Comparison of ENCODE assay signal across 1 cellular context in the genomic region with DNA sequence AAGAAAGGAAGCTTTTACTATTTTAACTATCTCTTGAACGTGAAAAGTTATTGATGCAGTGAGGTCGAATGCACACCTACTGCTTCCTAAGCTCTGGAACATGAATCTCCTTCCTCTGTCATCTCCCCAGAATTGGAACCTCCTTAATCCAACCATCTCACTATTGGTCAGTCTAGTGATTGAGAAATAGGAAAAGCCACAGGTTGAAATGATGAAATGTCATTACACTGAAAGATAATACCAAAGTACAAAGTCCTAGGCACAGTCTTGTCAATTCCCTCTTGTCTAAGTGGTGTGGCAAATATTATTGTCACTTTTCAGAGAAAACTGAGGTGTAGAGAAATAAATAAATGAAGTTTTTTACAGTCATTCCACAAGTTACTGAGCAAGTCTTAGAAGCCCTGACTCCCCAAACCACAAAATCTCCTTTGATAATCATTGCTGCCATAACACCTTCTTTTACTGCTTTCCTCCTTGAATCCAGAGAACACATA.
A peak's percentile ranks its signal among the peaks of the same experiment; 100 is the strongest.
TF ChIP-seq lines count a peak whose summit lies in the region.

No MANE protein-coding gene starts in this region.

TF ChIP-seq in HepG2, 621 proteins besides CTCF, POLR2A, EP300 and RAD21 (continued from another document and continues in another):
- TF ChIP-seq, protein P1, sequence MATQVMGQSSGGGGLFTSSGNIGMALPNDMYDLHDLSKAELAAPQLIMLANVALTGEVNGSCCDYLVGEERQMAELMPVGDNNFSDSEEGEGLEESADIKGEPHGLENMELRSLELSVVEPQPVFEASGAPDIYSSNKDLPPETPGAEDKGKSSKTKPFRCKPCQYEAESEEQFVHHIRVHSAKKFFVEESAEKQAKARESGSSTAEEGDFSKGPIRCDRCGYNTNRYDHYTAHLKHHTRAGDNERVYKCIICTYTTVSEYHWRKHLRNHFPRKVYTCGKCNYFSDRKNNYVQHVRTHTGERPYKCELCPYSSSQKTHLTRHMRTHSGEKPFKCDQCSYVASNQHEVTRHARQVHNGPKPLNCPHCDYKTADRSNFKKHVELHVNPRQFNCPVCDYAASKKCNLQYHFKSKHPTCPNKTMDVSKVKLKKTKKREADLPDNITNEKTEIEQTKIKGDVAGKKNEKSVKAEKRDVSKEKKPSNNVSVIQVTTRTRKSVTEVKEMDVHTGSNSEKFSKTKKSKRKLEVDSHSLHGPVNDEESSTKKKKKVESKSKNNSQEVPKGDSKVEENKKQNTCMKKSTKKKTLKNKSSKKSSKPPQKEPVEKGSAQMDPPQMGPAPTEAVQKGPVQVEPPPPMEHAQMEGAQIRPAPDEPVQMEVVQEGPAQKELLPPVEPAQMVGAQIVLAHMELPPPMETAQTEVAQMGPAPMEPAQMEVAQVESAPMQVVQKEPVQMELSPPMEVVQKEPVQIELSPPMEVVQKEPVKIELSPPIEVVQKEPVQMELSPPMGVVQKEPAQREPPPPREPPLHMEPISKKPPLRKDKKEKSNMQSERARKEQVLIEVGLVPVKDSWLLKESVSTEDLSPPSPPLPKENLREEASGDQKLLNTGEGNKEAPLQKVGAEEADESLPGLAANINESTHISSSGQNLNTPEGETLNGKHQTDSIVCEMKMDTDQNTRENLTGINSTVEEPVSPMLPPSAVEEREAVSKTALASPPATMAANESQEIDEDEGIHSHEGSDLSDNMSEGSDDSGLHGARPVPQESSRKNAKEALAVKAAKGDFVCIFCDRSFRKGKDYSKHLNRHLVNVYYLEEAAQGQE (IDR thresholded peaks at IDR 0.05; ENCODE audit: borderline replicate concordance in 1 of 2, low read depth in 1 of 2, low read length in 2 of 2) = no peak
- TF ChIP-seq ZNF609 (CRISPR knock-in tag; IDR thresholded peaks at IDR 0.05; ENCODE audit: borderline replicate concordance) = peak; percentile 46; the same call in 1 of the 2 replicates
- TF ChIP-seq KLF6 (CRISPR knock-in tag; IDR thresholded peaks at IDR 0.05) = 0 out of 2 replicates have a peak, but pooled peaks have one; percentile 64
- TF ChIP-seq KDM6A (CRISPR knock-in tag; IDR thresholded peaks at IDR 0.05; ENCODE audit: low read depth) = peak; percentile 34; the same call in 1 of the 2 replicates
- TF ChIP-seq SMAD3 (CRISPR knock-in tag; IDR thresholded peaks at IDR 0.05) = peak; percentile 89; the same call in 1 of the 2 replicates
- TF ChIP-seq MAFF (IDR thresholded peaks at IDR 0.05; ENCODE audit: low read depth, low read length) = no peak
- peak; percentile 73 for TF ChIP-seq SAP130 (CRISPR knock-in tag; IDR thresholded peaks at IDR 0.05; ENCODE audit: low read depth)
- no peak for TF ChIP-seq TFDP1 (CRISPR knock-in tag; IDR thresholded peaks at IDR 0.05; ENCODE audit: borderline replicate concordance)
- no peak for TF ChIP-seq ZBTB7A (CRISPR knock-in tag; IDR thresholded peaks at IDR 0.05)
- TF ChIP-seq THAP11 (CRISPR knock-in tag; IDR thresholded peaks at IDR 0.05) = peak; percentile 39; the same call in 1 of the 2 replicates
- TF ChIP-seq, protein P2, sequence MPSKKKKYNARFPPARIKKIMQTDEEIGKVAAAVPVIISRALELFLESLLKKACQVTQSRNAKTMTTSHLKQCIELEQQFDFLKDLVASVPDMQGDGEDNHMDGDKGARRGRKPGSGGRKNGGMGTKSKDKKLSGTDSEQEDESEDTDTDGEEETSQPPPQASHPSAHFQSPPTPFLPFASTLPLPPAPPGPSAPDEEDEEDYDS (CRISPR knock-in tag; IDR thresholded peaks at IDR 0.05) = 0 out of 2 replicates have a peak, but pooled peaks have one; percentile 42
- no peak for TF ChIP-seq SOX13 (IDR thresholded peaks at IDR 0.05)
- TF ChIP-seq SOX13 (CRISPR knock-in tag; conservative IDR thresholded peaks at IDR 0.05 in 1 of 2, IDR thresholded peaks at IDR 0.05 in 1 of 2) = peak in 1 of 2 experiments; percentile 86; a peak in 2 of 4 replicates
- no peak for TF ChIP-seq ZNF451 (CRISPR knock-in tag; IDR thresholded peaks at IDR 0.05)
- TF ChIP-seq ZNF17 (CRISPR knock-in tag; IDR thresholded peaks at IDR 0.05) = no peak
- peak; percentile 58 for TF ChIP-seq RXRB (CRISPR knock-in tag; IDR thresholded peaks at IDR 0.05; ENCODE audit: borderline replicate concordance)
- TF ChIP-seq, protein P3, sequence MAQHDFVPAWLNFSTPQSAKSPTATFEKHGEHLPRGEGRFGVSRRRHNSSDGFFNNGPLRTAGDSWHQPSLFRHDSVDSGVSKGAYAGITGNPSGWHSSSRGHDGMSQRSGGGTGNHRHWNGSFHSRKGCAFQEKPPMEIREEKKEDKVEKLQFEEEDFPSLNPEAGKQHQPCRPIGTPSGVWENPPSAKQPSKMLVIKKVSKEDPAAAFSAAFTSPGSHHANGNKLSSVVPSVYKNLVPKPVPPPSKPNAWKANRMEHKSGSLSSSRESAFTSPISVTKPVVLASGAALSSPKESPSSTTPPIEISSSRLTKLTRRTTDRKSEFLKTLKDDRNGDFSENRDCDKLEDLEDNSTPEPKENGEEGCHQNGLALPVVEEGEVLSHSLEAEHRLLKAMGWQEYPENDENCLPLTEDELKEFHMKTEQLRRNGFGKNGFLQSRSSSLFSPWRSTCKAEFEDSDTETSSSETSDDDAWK (CRISPR knock-in tag; IDR thresholded peaks at IDR 0.05) = no peak
- TF ChIP-seq FOXC1 (CRISPR knock-in tag; IDR thresholded peaks at IDR 0.05; ENCODE audit: borderline replicate concordance) = no peak
- no peak for TF ChIP-seq TOPORS (CRISPR knock-in tag; IDR thresholded peaks at IDR 0.05)
- peak; percentile 34; the same call in 1 of the 2 replicates for TF ChIP-seq FOXK1 (CRISPR knock-in tag; IDR thresholded peaks at IDR 0.05; ENCODE audit: borderline replicate concordance, low read depth)
- no peak for TF ChIP-seq CCDC6 (CRISPR knock-in tag; IDR thresholded peaks at IDR 0.05)
- 0 out of 2 replicates have a peak, but pooled peaks have one; percentile 53 for TF ChIP-seq RERE (CRISPR knock-in tag; IDR thresholded peaks at IDR 0.05; ENCODE audit: low read depth)
- TF ChIP-seq HNF1B (CRISPR knock-in tag; IDR thresholded peaks at IDR 0.05) = no peak
- TF ChIP-seq ZSCAN12 (CRISPR knock-in tag; IDR thresholded peaks at IDR 0.05) = no peak
- no peak for TF ChIP-seq ZNF256 (CRISPR knock-in tag; conservative IDR thresholded peaks at IDR 0.05)
- no peak for TF ChIP-seq GABPA (IDR thresholded peaks at IDR 0.05; ENCODE audit: low read depth, low read length)
- 0 out of 2 replicates have a peak, but pooled peaks have one; percentile 18 for TF ChIP-seq GABPA (CRISPR knock-in tag; IDR thresholded peaks at IDR 0.05; ENCODE audit: low read depth)
- peak; percentile 94 for TF ChIP-seq HNF4A (CRISPR knock-in tag; IDR thresholded peaks at IDR 0.05)
- peak; percentile 55; the same call in 1 of the 2 replicates for TF ChIP-seq NFIC (IDR thresholded peaks at IDR 0.05; ENCODE audit: low read length)
- no peak for TF ChIP-seq CC2D1A (CRISPR knock-in tag; IDR thresholded peaks at IDR 0.05)
- peak; percentile 81 for TF ChIP-seq FOXA3 (CRISPR knock-in tag; IDR thresholded peaks at IDR 0.05)
- TF ChIP-seq ZKSCAN5 (CRISPR knock-in tag; IDR thresholded peaks at IDR 0.05) = 0 out of 2 replicates have a peak, but pooled peaks have one; percentile 32
- peak; percentile 66; the same call in 1 of the 2 replicates for TF ChIP-seq ZNF878 (CRISPR knock-in tag; IDR thresholded peaks at IDR 0.05)
- peak; percentile 53; the same call in 1 of the 2 replicates for TF ChIP-seq ZGPAT (CRISPR knock-in tag; IDR thresholded peaks at IDR 0.05)
